Comparison of ENCODE assay signal across 10 cellular contexts in the genomic region with DNA sequence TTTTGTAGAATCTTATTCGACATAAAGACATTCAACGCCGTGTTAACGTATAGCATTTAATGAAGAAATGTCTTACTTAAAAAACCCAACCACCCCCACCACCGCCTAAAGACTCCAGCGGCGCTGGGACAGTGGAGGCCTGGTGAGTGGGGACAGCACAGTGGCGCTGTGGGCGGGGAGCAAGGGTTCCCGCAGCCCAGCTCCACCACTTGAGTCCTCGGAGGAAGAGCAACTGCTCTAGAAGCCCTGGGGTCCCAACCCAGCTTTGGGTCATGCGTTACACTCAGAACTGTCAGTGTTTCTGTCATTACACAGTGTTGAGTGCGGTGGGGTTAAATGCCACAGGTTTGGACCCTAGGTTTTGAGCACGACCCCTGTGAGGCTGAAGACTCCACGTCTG.
DNase-seq lines count a peak whose midpoint lies in the region; ATAC-seq and TF ChIP-seq lines count a peak whose summit lies in the region.
"Had no signal": no experiment of that assay in that cellular context is flagged by ENCODE, and none has a peak within 500 bp of the region (broad histone marks: within the 10 kb centered on the region; RNA-seq: fewer than 3 reads in every experiment).

No MANE protein-coding gene starts in this region.

- TF ChIP-seq POLR2A in heart left ventricle (IDR thresholded peaks at IDR 0.05): no peak
- no peak for TF ChIP-seq POLR2A in sigmoid colon (IDR thresholded peaks at IDR 0.05)

- H2AFZ ChIP-seq in GM23338: no peak overlapping the region

- H3K27ac ChIP-seq in GM23338 (ENCODE audit: low read depth) (peak overlapping the region; percentile 67; the same call in 1 of the 2 replicates), heart left ventricle (peak overlapping the region; percentile 63 to 93 (median 82)), sigmoid colon (peak overlapping the region; percentile 52 to 73 (median 67))

- H3K36me3 ChIP-seq in GM23338 (ENCODE audit: insufficient read depth): no peaks in the 10 kb centered on the region
- H3K36me3 ChIP-seq in heart left ventricle: peaks cover 0 to 14% (median 0%) of the 10 kb centered on the region in 9 donors
- no peaks in the 10 kb centered on the region for H3K36me3 ChIP-seq in sigmoid colon

- POLR2A ChIA-PET in activated CD4-positive, alpha-beta memory T cell treated with anti-CD3 and anti-CD28 coated beads, Interleukin-2, amount 10 ng/mL, durations not matched to agents 7 days and 5 days (lab: Charles Lee): interaction anchor here (0.7 to 5.4 kb wide), 2 partner anchors 10 to 22 kb away, joined by 4 to 42 read pairs; no protein-coding TSS in a partner anchor

- H3K9me3 ChIP-seq in heart left ventricle (no peaks in the 10 kb centered on the region), sigmoid colon (no peaks in the 10 kb centered on the region)

- peaks cover 7% of the 10 kb centered on the region for H3K27me3 Mint-ChIP-seq in GM23338 (ENCODE audit: insufficient read depth, low read depth, poor library complexity)
- H3K27me3 Mint-ChIP-seq in activated CD4-positive, alpha-beta memory T cell treated with anti-CD3 and anti-CD28 coated beads, Interleukin-2, amount 10 ng/mL, durations not matched to agents 7 days and 5 days: no peaks in the 10 kb centered on the region

- 74 to 81% (median 79%) methylated on average over 15 of the region's 15 CpGs for WGBS in heart left ventricle, 4 donors
- 94% methylated on average over 15 of the region's 15 CpGs for whole genome bisulfite sequencing in sigmoid colon, 2 donors

- H3K4me2 ChIP-seq in GM23338: no peak overlapping the region

- intact Hi-C loops in heart left ventricle (cut with DNase I) (loop anchor here in 6 of 10 donors (5.0 to 10.0 kb wide), 6 partner anchors 53 to 175 kb away; partner anchors contain the start of gene CHSY1 (in 1 of the 6)), sigmoid colon (cut with DNase I) (no loop called here)

- no peaks in the 10 kb centered on the region for H3K27me3 ChIP-seq in GM23338 (ENCODE audit: insufficient read depth)
- no peaks in the 10 kb centered on the region for H3K27me3 ChIP-seq in heart left ventricle
- H3K27me3 ChIP-seq in sigmoid colon: no peaks in the 10 kb centered on the region

- H3K4me1 ChIP-seq in GM23338 (ENCODE audit: insufficient read depth) (peaks cover 48% of the 10 kb centered on the region), heart left ventricle (peaks cover 0 to 96% (median 51%) of the 10 kb centered on the region in 12 donors), sigmoid colon (peaks cover 0 to 75% (median 46%) of the 10 kb centered on the region in 4 donors)

- H3K27ac Mint-ChIP-seq in GM23338: no peak overlapping the region
- H3K27ac Mint-ChIP-seq in activated CD4-positive, alpha-beta memory T cell treated with anti-CD3 and anti-CD28 coated beads, Interleukin-2, amount 10 ng/mL, durations not matched to agents 7 days and 5 days: peak overlapping the region; percentile 74
- H3K27ac Mint-ChIP-seq: CD8-positive, alpha-beta T cell had no signal

- H3F3A ChIP-seq in GM23338 (replicated peaks; ENCODE audit: low read depth): no peaks in the 10 kb centered on the region; the same call in 1 of the 2 replicates

- peak; percentile 25 for ATAC-seq in GM23338
- ATAC-seq in heart left ventricle: peak in 1 of 4 donors; percentile 19
- ATAC-seq in HG03520 (IDR thresholded peaks at IDR 0.05; ENCODE audit: unreplicated experiment): no peak
- no peak for ATAC-seq in GM19463 (IDR thresholded peaks at IDR 0.05; ENCODE audit: unreplicated experiment)
- ATAC-seq: CD8-positive, alpha-beta T cell had no signal

- TF ChIP-seq CTCF in GM23338 (conservative IDR thresholded peaks at IDR 0.05; ENCODE audit: low read depth in 2 of 2): no peak
- no peak for TF ChIP-seq CTCF in heart left ventricle (IDR thresholded peaks at IDR 0.05)
- no peak for TF ChIP-seq CTCF in sigmoid colon (IDR thresholded peaks at IDR 0.05)

- no peaks in the 10 kb centered on the region for H3K36me3 Mint-ChIP-seq in GM23338 (ENCODE audit: low read depth)
- H3K36me3 Mint-ChIP-seq in activated CD4-positive, alpha-beta memory T cell treated with anti-CD3 and anti-CD28 coated beads, Interleukin-2, amount 10 ng/mL, durations not matched to agents 7 days and 5 days (ENCODE audit: low read depth): peaks cover 53% of the 10 kb centered on the region

- DNase-seq in GM23338 (ENCODE audit: low spot score): no peak
- no peak for DNase-seq in activated CD4-positive, alpha-beta memory T cell treated with anti-CD3 and anti-CD28 coated beads, Interleukin-2, amount 10 ng/mL, durations not matched to agents 7 days and 5 days
- DNase-seq in heart left ventricle: peak in 1 of 5 donors; percentile 33
- no peak for DNase-seq in sigmoid colon
- no peak for DNase-seq in activated gamma-delta T cell treated with Interleukin-2 at 50 U/mL for 16 hours
- no peak for DNase-seq in SK-N-DZ (ENCODE audit: low spot score)
- DNase-seq: CD8-positive, alpha-beta T cell; NCI-H187 had no signal

- no peaks in the 10 kb centered on the region for H3K9me2 ChIP-seq in GM23338 (ENCODE audit: insufficient read depth)

- TF ChIP-seq EP300 in sigmoid colon (IDR thresholded peaks at IDR 0.05): no peak

- H3K4me3 ChIP-seq in GM23338 (no peak overlapping the region), heart left ventricle (peak overlapping the region in 6 of 12 donors; percentile 4 to 56 (median 44)), sigmoid colon (no peak overlapping the region)

- peaks cover 66% of the 10 kb centered on the region for H3K4me1 Mint-ChIP-seq in GM23338
- H3K4me1 Mint-ChIP-seq in activated CD4-positive, alpha-beta memory T cell treated with anti-CD3 and anti-CD28 coated beads, Interleukin-2, amount 10 ng/mL, durations not matched to agents 7 days and 5 days: peaks cover 90% of the 10 kb centered on the region

- CTCF ChIA-PET in activated CD4-positive, alpha-beta memory T cell treated with anti-CD3 and anti-CD28 coated beads, Interleukin-2, amount 10 ng/mL, durations not matched to agents 7 days and 5 days (lab: Charles Lee): interaction anchor here (0.6 to 1.8 kb wide), 4 partner anchors 9 to 66 kb away, joined by 3 to 5 read pairs (median 4); no protein-coding TSS in a partner anchor

- H3K79me2 ChIP-seq in GM23338 (replicated peaks; ENCODE audit: insufficient read depth): peaks cover 99% of the 10 kb centered on the region

- no peak overlapping the region for H3K4me3 Mint-ChIP-seq in GM23338
- no peak overlapping the region for H3K4me3 Mint-ChIP-seq in activated CD4-positive, alpha-beta memory T cell treated with anti-CD3 and anti-CD28 coated beads, Interleukin-2, amount 10 ng/mL, durations not matched to agents 7 days and 5 days
- H3K4me3 Mint-ChIP-seq: CD8-positive, alpha-beta T cell had no signal

- no peaks in the 10 kb centered on the region for H3K9me3 Mint-ChIP-seq in GM23338
- H3K9me3 Mint-ChIP-seq in activated CD4-positive, alpha-beta memory T cell treated with anti-CD3 and anti-CD28 coated beads, Interleukin-2, amount 10 ng/mL, durations not matched to agents 7 days and 5 days: no peaks in the 10 kb centered on the region
- H3K9me3 Mint-ChIP-seq: CD8-positive, alpha-beta T cell had no signal

- H4K20me1 ChIP-seq in GM23338 (replicated peaks; ENCODE audit: insufficient read depth): peaks cover 39% of the 10 kb centered on the region
